Comparison of ENCODE assay signal across 8 cellular contexts in the genomic region with DNA sequence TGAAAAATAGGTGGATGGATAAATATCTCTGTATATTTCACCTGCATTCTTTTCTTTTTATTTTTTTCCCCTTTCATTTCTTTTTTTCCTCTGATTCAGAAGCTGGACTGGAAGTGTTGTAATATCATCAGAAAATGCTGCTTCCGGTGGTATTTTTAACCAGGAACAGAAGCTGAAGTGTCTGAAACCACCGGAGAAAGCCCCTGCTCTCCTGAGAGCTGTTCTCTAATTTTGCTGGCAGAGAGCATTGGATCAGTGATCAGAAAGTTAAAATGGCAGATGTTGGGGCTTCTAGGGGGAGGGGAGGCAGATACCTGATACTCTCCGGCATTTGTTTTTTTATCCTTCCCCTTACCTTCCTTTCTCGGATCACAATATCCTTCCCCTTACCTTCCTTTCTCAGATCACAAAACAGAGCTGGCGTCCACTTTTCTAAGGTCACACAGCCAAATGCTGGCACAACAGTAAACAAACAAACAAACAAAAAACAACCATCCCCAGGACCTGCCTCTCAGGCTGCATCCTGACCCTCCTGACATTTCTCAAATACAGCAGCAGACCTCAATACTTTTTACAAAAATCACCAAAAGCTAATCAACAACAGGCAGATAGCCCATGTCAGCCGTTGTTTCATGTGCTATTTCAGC.
DNase-seq lines count a peak whose midpoint lies in the region; ATAC-seq and TF ChIP-seq lines count a peak whose summit lies in the region.

No MANE protein-coding gene starts in this region.

- H3K27me3 Mint-ChIP-seq in CD14-positive monocyte (ENCODE audit: low read depth in 3 of 3): peaks cover 0 to 2% (median 1%) of the 10 kb centered on the region in 3 donors
- no peaks in the 10 kb centered on the region for H3K27me3 Mint-ChIP-seq in nephron (ENCODE audit: low read depth)

- H3K9me3 ChIP-seq in OCI-LY1 (ENCODE audit: low read length): no peaks in the 10 kb centered on the region

- peak overlapping the region; percentile 80 for H3K4me2 ChIP-seq in OCI-LY1 (ENCODE audit: low read length)

- H3K4me3 ChIP-seq in OCI-LY1 (ENCODE audit: low read depth, low read length, poor library complexity, severe bottlenecking): peak overlapping the region; percentile 48

- H3K4me1 Mint-ChIP-seq in CD14-positive monocyte: peaks cover 76% of the 10 kb centered on the region
- H3K4me1 Mint-ChIP-seq in nephron: peaks cover 74% of the 10 kb centered on the region

- H2AFZ ChIP-seq in OCI-LY1 (ENCODE audit: low read length): peak overlapping the region; percentile 33; the same call in 1 of the 2 replicates

- H3K27ac Mint-ChIP-seq in CD14-positive monocyte: peak overlapping the region; percentile 89 to 99 (median 94)
- H3K27ac Mint-ChIP-seq in nephron: peak overlapping the region; percentile 96 to 100 (median 97)

- H3F3A ChIP-seq in OCI-LY1 (ENCODE audit: insufficient read depth, low read length): peaks cover 7% of the 10 kb centered on the region

- intact Hi-C loops in CD14-positive monocyte (cut with micrococcal nuclease): loop anchor here in 1 of 2 donors (10.0 kb wide), 1 partner anchor 198 kb away; no protein-coding TSS in a partner anchor

- peak overlapping the region; percentile 67 for H3K9ac ChIP-seq in OCI-LY1 (ENCODE audit: low read length)

- TF ChIP-seq CTCF in CD14-positive monocyte (IDR thresholded peaks at IDR 0.05): no peak
- no peak for TF ChIP-seq CTCF in OCI-LY1 (IDR thresholded peaks at IDR 0.05; ENCODE audit: low read length)
- TF ChIP-seq CTCF in nephron (IDR thresholded peaks at IDR 0.05; ENCODE audit: unreplicated experiment in 3 of 3): no peak

- peak overlapping the region; percentile 95 for H3K27ac ChIP-seq in OCI-LY1 (ENCODE audit: low read depth, low read length, poor library complexity, severe bottlenecking)

- H4K20me1 ChIP-seq in OCI-LY1 (ENCODE audit: insufficient read depth, low read length): no peaks in the 10 kb centered on the region

- DNase-seq in CD14-positive monocyte (ENCODE audit: low spot score): no peak
- DNase-seq in dermis blood vessel endothelial cell: peak; percentile 54
- no peak for DNase-seq in midbrain (lab: John Stamatoyannopoulos, UW)
- DNase-seq in NCI-H226: no peak

- H3K4me3 Mint-ChIP-seq in CD14-positive monocyte: peak overlapping the region; percentile 62 to 83
- peak overlapping the region; percentile 60 to 85 (median 79) for H3K4me3 Mint-ChIP-seq in nephron

- H3K9me2 ChIP-seq in OCI-LY1 (ENCODE audit: low read depth, low read length): no peaks in the 10 kb centered on the region

- ATAC-seq in GM21423 (IDR thresholded peaks at IDR 0.05; ENCODE audit: unreplicated experiment) (peak; percentile 40), GM21529 (IDR thresholded peaks at IDR 0.05; ENCODE audit: unreplicated experiment) (no peak)

- no peaks in the 10 kb centered on the region for H3K79me2 ChIP-seq in OCI-LY1 (ENCODE audit: insufficient read depth, low read length)

- H3K9me3 Mint-ChIP-seq in CD14-positive monocyte (peaks cover 0 to 2% (median 0%) of the 10 kb centered on the region in 7 donors), nephron (no peaks in the 10 kb centered on the region)

- H3K36me3 Mint-ChIP-seq in CD14-positive monocyte: no peaks in the 10 kb centered on the region
- no peaks in the 10 kb centered on the region for H3K36me3 Mint-ChIP-seq in nephron (ENCODE audit: low read depth)

- H3K36me3 ChIP-seq in OCI-LY1 (ENCODE audit: insufficient read depth, low read length): no peaks in the 10 kb centered on the region

- H3K4me1 ChIP-seq in OCI-LY1 (ENCODE audit: insufficient read depth, low read length, severe bottlenecking): peaks cover 66% of the 10 kb centered on the region

- no peaks in the 10 kb centered on the region for H3K27me3 ChIP-seq in OCI-LY1 (ENCODE audit: insufficient read depth, low read length)
